In genomic region chr12:104138747-104139186, GRCh38 we compare ENCODE assay signal across 8 cellular contexts. TPM values are rescaled to one million over a fixed set of nuclear protein-coding genes. Genes with fewer than 3 reads are reported as not detected.
DNase-seq lines count a peak whose midpoint lies in the region; ATAC-seq and TF ChIP-seq lines count a peak whose summit lies in the region.

No MANE protein-coding gene starts in this region.

- peak; percentile 25 for DNase-seq in HuH-7.5 (ENCODE audit: low spot score)
- no peak for DNase-seq in chondrocyte (ENCODE audit: low spot score)
- DNase-seq in mesendoderm = peak; percentile 36
- DNase-seq in activated effector memory CD4-positive, alpha-beta T cell treated with anti-CD3 and anti-CD28 coated beads, Interleukin-2, amount 50 U/mL, for 16 hours = no peak
- no peak for DNase-seq in RPMI8226
- no peak for DNase-seq in NCI-H526 treated with DMSO at 0.1 percent for 48 hours (lab: John Stamatoyannopoulos, UW)

- H2AFZ ChIP-seq in ACC112 (ENCODE audit: low read length, unreplicated experiment) = peak overlapping the region; percentile 37

- no peak overlapping the region for H3K23ac ChIP-seq in mesendoderm (ENCODE audit: low read length)

- no peaks in the 10 kb centered on the region for H3K9me3 Mint-ChIP-seq in chondrocyte (ENCODE audit: low read depth)

- H3K27me3 ChIP-seq in ACC112 (ENCODE audit: insufficient read depth, low read length) = no peaks in the 10 kb centered on the region
- H3K27me3 ChIP-seq in mesendoderm (ENCODE audit: insufficient read depth, low read length, poor library complexity) = no peaks in the 10 kb centered on the region

- H3K4me3 ChIP-seq in ACC112 (ENCODE audit: low read depth, low read length) (peak overlapping the region; percentile 69), mesendoderm (ENCODE audit: low read length) (no peak overlapping the region)

- no peaks in the 10 kb centered on the region for H3K27me3 Mint-ChIP-seq in chondrocyte (ENCODE audit: low read depth)

- H2BK5ac ChIP-seq in mesendoderm (ENCODE audit: low read length) = no peak overlapping the region

- no peak for TF ChIP-seq CTCF in chondrocyte (IDR thresholded peaks at IDR 0.05)

- no peaks in the 10 kb centered on the region for H3K36me3 Mint-ChIP-seq in chondrocyte (ENCODE audit: low read depth)

- peak overlapping the region; percentile 93 for H3K18ac ChIP-seq in mesendoderm (ENCODE audit: low read length)

- no peak overlapping the region for H2AK5ac ChIP-seq in mesendoderm (ENCODE audit: low read length)

- H2BK120ac ChIP-seq in mesendoderm (ENCODE audit: low read depth, low read length) = no peak overlapping the region

- H3K79me1 ChIP-seq in mesendoderm (ENCODE audit: low read length) = peaks cover 4% of the 10 kb centered on the region

- no peak overlapping the region for H2BK15ac ChIP-seq in mesendoderm (replicated peaks; ENCODE audit: low read depth)

- peak overlapping the region; percentile 66 for H3K4me2 ChIP-seq in mesendoderm (ENCODE audit: low read length)

- H3K4me3 Mint-ChIP-seq in chondrocyte (ENCODE audit: unreplicated experiment) = peak overlapping the region; percentile 61

- no peak overlapping the region for H4K8ac ChIP-seq in mesendoderm (ENCODE audit: low read depth, low read length)

- peaks cover 28% of the 10 kb centered on the region for H3K4me1 ChIP-seq in ACC112 (ENCODE audit: control insufficient read depth, insufficient read depth, low read length, unreplicated experiment)
- peaks cover 6% of the 10 kb centered on the region for H3K4me1 ChIP-seq in mesendoderm (ENCODE audit: control insufficient read depth, low read depth, low read length)

- peak overlapping the region; percentile 71 for H3K27ac Mint-ChIP-seq in chondrocyte (ENCODE audit: unreplicated experiment)

- no peak overlapping the region for H3K27ac ChIP-seq in ACC112 (ENCODE audit: low read depth, low read length)
- H3K27ac ChIP-seq in mesendoderm (ENCODE audit: low read depth, low read length) = no peak overlapping the region

- WGBS in mesendoderm (ENCODE audit: extremely low coverage, insufficient coverage, low lambda C conversion rate) = no CpG with 5 or more reads among the region's 9 CpGs

- peak overlapping the region; percentile 85 for H3K4ac ChIP-seq in mesendoderm (ENCODE audit: low read depth, low read length)

- peak overlapping the region; percentile 78 for H3K9ac ChIP-seq in mesendoderm (ENCODE audit: low read length)

- H3K36me3 ChIP-seq in ACC112 (ENCODE audit: insufficient read depth, low read length) = 0 out of 2 replicates have a peak, but pooled peaks cover 2% of the 10 kb centered on the region
- H3K36me3 ChIP-seq in mesendoderm (ENCODE audit: control insufficient read depth, insufficient read depth, low read length) = no peaks in the 10 kb centered on the region

- peaks cover 24% of the 10 kb centered on the region for H3K4me1 Mint-ChIP-seq in chondrocyte (ENCODE audit: low read depth)

- peak overlapping the region; percentile 90 for H3K56ac ChIP-seq in mesendoderm (ENCODE audit: low read length)

- H3K79me2 ChIP-seq in ACC112 (ENCODE audit: control insufficient read depth, insufficient read depth, low read length, unreplicated experiment) (peaks cover 32% of the 10 kb centered on the region), mesendoderm (ENCODE audit: control insufficient read depth, insufficient read depth, low read length) (peaks cover 12% of the 10 kb centered on the region)

- no peak overlapping the region for H4K5ac ChIP-seq in mesendoderm (ENCODE audit: low read length)

- no peak for ATAC-seq in HG03108 (IDR thresholded peaks at IDR 0.05; ENCODE audit: unreplicated experiment)

RNA-seq across cellular contexts. Expression of gene NFYB, which starts 0.8 kb away (rescaled TPM):
- total RNA-seq in chondrocyte = 20.6 to 25.3 TPM (median 24.7 TPM) in 3 replicates
- polyA plus RNA-seq in mesendoderm (2013, experiment 1 of 2) = 38.8 TPM
- polyA plus RNA-seq in mesendoderm (2013, experiment 2 of 2) = 37.2 TPM

Comparison
In these comparisons a context has a peak if more than half of its experiments do, and no peak if none do; other contexts are left out.
1. DNase-seq: peak in HuH-7.5 (single experiment) and mesendoderm (single experiment); none in chondrocyte (single experiment), activated effector memory CD4-positive, alpha-beta T cell treated with anti-CD3 and anti-CD28 coated beads, Interleukin-2, amount 50 U/mL, for 16 hours (single experiment), RPMI8226 (single experiment) and NCI-H526 treated with DMSO at 0.1 percent for 48 hours (single experiment).